10 cellular contexts compared by ENCODE assay signal in the genomic region with DNA sequence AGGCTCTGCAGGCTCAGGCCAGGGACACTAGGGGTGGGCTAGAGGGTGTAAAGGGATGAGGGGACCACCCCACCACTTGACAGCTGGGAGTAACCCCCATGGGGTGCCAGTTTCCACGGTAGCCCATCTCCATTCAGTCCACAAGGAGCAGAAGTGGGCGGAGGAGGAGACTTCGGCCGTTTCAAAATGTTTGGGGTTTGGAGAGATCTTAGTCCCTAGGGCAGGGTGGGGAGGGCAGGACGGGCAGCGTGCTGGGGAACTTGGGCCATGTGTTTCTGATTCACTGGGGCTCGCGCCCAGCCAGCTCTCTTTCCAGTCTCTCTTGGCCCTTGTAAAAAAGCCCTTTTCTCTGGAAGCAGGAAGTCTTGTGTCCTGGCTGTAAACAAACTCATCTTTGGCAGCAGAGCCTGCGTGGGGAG. TPM values are rescaled to one million over a fixed set of nuclear protein-coding genes. Genes with fewer than 3 reads are reported as not detected.
DNase-seq lines count a peak whose midpoint lies in the region; ATAC-seq, FAIRE-seq and TF ChIP-seq lines count a peak whose summit lies in the region.
"Had no signal": no experiment of that assay in that cellular context is flagged by ENCODE, and none has a peak within 500 bp of the region (broad histone marks: within the 10 kb centered on the region; RNA-seq: fewer than 3 reads in every experiment).

No MANE protein-coding gene starts in this region.

- H3K27me3 ChIP-seq in A673 (replicated peaks; ENCODE audit: insufficient read depth, low read depth, low read length, poor library complexity) (no peaks in the 10 kb centered on the region), H1 (replicated peaks in 1 of 4; ENCODE audit: control insufficient read depth in 3 of 4, extremely low read depth in 1 of 4, insufficient read depth in 3 of 4, low read length in 3 of 4) (no peaks in the 10 kb centered on the region; a peak in 1 of 7 replicates), mucosa of rectum (ENCODE audit: control insufficient read depth in 2 of 2, insufficient read depth in 2 of 2, low read length in 2 of 2) (no peaks in the 10 kb centered on the region)

- H3K56ac ChIP-seq in H1 (replicated peaks; ENCODE audit: insufficient read length, low read depth, low read length): no peak overlapping the region

- no peak overlapping the region for H2AFZ ChIP-seq in H1 (ENCODE audit: low read length)

- no peak overlapping the region for H3K4me3 ChIP-seq in A673 (ENCODE audit: low read depth, low read length, poor library complexity, severe bottlenecking)
- H3K4me3 ChIP-seq in H1 (ENCODE audit: extremely low read depth in 1 of 4, insufficient read depth in 2 of 4, low read depth in 3 of 4, low read length in 4 of 4): no peak overlapping the region
- no peak overlapping the region for H3K4me3 ChIP-seq in mucosa of rectum (ENCODE audit: low read length in 2 of 2)

- no peaks in the 10 kb centered on the region for H3K23me2 ChIP-seq in H1 (ENCODE audit: low read depth, low read length)

- H2AK5ac ChIP-seq in H1 (ENCODE audit: low read depth, low read length): no peak overlapping the region

- no peak overlapping the region for H4K8ac ChIP-seq in H1 (ENCODE audit: extremely low read depth, insufficient read depth, low read length)

- peaks cover 22% of the 10 kb centered on the region for H3K4me1 ChIP-seq in A673 (ENCODE audit: insufficient read depth, low read length, poor library complexity, severe bottlenecking)
- H3K4me1 ChIP-seq in H1 (replicated peaks in 1 of 4; ENCODE audit: control insufficient read depth in 3 of 4, insufficient read depth in 4 of 4, low read length in 3 of 4): peaks cover 0 to 29% (median 22%) of the 10 kb centered on the region in 4 experiments; a peak in 6 of 7 replicates
- H3K4me1 ChIP-seq in mucosa of rectum (ENCODE audit: control insufficient read depth in 2 of 2, insufficient read depth in 2 of 2, low read length in 2 of 2): peaks cover 44 to 51% of the 10 kb centered on the region in 2 donors

- intact Hi-C loops in A673 (cut with micrococcal nuclease; ENCODE audit: unreplicated experiment): no loop called here

- POLR2A ChIA-PET in A673 (lab: Charles Lee; ENCODE audit: low non-redundant PET) (no interaction called here), H1 (lab: Charles Lee; ENCODE audit: partially characterized antibody) (interaction anchor here (0.7 to 5.1 kb wide), 4 partner anchors 10 to 38 kb away, joined by 3 to 30 read pairs (median 6); a partner anchor contains a TSS)

- peak overlapping the region; percentile 39; the same call in 1 of the 2 replicates for H2BK12ac ChIP-seq in H1 (ENCODE audit: low read depth, low read length)

- DNase-seq in A673 (ENCODE audit: low spot score) (no peak), M059J (ENCODE audit: low read depth) (peak; percentile 86), H1 (ENCODE audit: low read depth in 1 of 2, low spot score in 2 of 2) (no peak), AML-193 (lab: John Stamatoyannopoulos, UW) (no peak), NK-92 (lab: John Stamatoyannopoulos, UW; ENCODE audit: unreplicated experiment) (no peak), NOMO-1 treated with DMSO at 0.1 percent for 48 hours (lab: John Stamatoyannopoulos, UW; ENCODE audit: unreplicated experiment) (no peak)
- DNase-seq: DND-41 had no signal

- no peak for TF ChIP-seq RAD21 in H1 (IDR thresholded peaks at IDR 0.05 in 1 of 2, conservative IDR thresholded peaks at IDR 0.05 in 1 of 2; ENCODE audit: low read depth in 2 of 2, low read length in 2 of 2)

- CTCF ChIA-PET in A673 (lab: Charles Lee): no interaction called here
- CTCF ChIA-PET in H1 (lab: Charles Lee; ENCODE audit: partially characterized antibody): interaction anchor here (0.8 to 4.9 kb wide), 14 partner anchors 7 to 152 kb away, joined by 3 to 41 read pairs (median 8); a partner anchor contains a TSS

- FAIRE-seq in H1 (lab: Jason Lieb, UNC): no peak

- ATAC-seq in GM19455 (IDR thresholded peaks at IDR 0.05; ENCODE audit: unreplicated experiment): no peak

- H3K27ac ChIP-seq in A673 (ENCODE audit: low read depth, low read length, poor library complexity, severe bottlenecking): peak overlapping the region; percentile 34
- no peak overlapping the region for H3K27ac ChIP-seq in H1 (ENCODE audit: low read depth, low read length)
- H3K27ac ChIP-seq in mucosa of rectum (ENCODE audit: low read depth in 2 of 2, low read length in 2 of 2): peak overlapping the region; percentile 73 to 86
- H3K27ac ChIP-seq: KMS-11 had no signal

- H2BK5ac ChIP-seq in H1 (ENCODE audit: low read depth, low read length): no peak overlapping the region

- H3K9me3 ChIP-seq in A673 (ENCODE audit: low read depth, low read length, poor library complexity, severe bottlenecking) (no peaks in the 10 kb centered on the region), H1 (ENCODE audit: insufficient read depth in 2 of 2, low read depth in 1 of 2, low read length in 1 of 2) (no peaks in the 10 kb centered on the region), mucosa of rectum (ENCODE audit: control insufficient read depth in 2 of 2, low read length in 2 of 2) (no peaks in the 10 kb centered on the region)

- TF ChIP-seq CTCF in A673 (conservative IDR thresholded peaks at IDR 0.05; ENCODE audit: low read depth, low read length) (no peak), H1 (IDR thresholded peaks at IDR 0.05; ENCODE audit: control extremely low read depth in 1 of 3, insufficient read depth in 1 of 3, low read depth in 1 of 3, low read length in 3 of 3) (no peak)

- no peaks in the 10 kb centered on the region for H4K20me1 ChIP-seq in H1 (replicated peaks in 1 of 2; ENCODE audit: control insufficient read depth in 1 of 2, insufficient read depth in 2 of 2, low read length in 2 of 2)

- 0 out of 2 replicates have a peak overlapping the region, but pooled peaks have one; percentile 25 for H2BK15ac ChIP-seq in H1 (ENCODE audit: low read length)

- H4K91ac ChIP-seq in H1 (replicated peaks; ENCODE audit: insufficient read length, low read length): peak overlapping the region; percentile 2

- H3K9ac ChIP-seq in H1 (replicated peaks in 1 of 4; ENCODE audit: extremely low read depth in 1 of 4, low read depth in 3 of 4, low read length in 3 of 4) (no peak overlapping the region), mucosa of rectum (ENCODE audit: low read depth in 1 of 2, low read length in 2 of 2) (peak overlapping the region in 1 of 2 donors; percentile 53)
- H3K9ac ChIP-seq: KMS-11 had no signal

- no peaks in the 10 kb centered on the region; the same call in 1 of the 2 replicates for H3K79me1 ChIP-seq in H1 (ENCODE audit: low read depth, low read length)

- TF ChIP-seq EP300 in H1 (IDR thresholded peaks at IDR 0.05; ENCODE audit: borderline replicate concordance in 1 of 2, low read depth in 2 of 2, low read length in 2 of 2): no peak

- 84% methylated on average over 9 of the region's 9 CpGs; no CpG with 5 or more reads in 1 of the 2 experiments for WGBS in H1 (ENCODE audit: extremely low coverage in 1 of 2, insufficient coverage in 1 of 2, insufficient read length in 1 of 2, insufficient replicate concordance in 2 of 2, low coverage in 1 of 2, low lambda C conversion rate in 2 of 2, missing lambda C conversion rate in 1 of 2), 2 experiments

- no peak overlapping the region for H3K4ac ChIP-seq in H1 (replicated peaks; ENCODE audit: insufficient read length, low read depth, low read length)

- H3K18ac ChIP-seq in H1 (ENCODE audit: extremely low read depth, low read length): peak overlapping the region; percentile 60

- no peak overlapping the region for H3K14ac ChIP-seq in H1 (ENCODE audit: insufficient read length)

- no peak overlapping the region for H2BK20ac ChIP-seq in H1 (ENCODE audit: low read length)

- no peak overlapping the region for H4K5ac ChIP-seq in H1 (ENCODE audit: insufficient read length, low read depth, low read length)

- BruUV-seq in A673 (replicated peaks; lab: Mats Ljungman, UMichigan): no TSS peak

- no peaks in the 10 kb centered on the region for H3K79me2 ChIP-seq in H1 (ENCODE audit: control insufficient read depth in 1 of 2, insufficient read depth in 2 of 2, low read length in 2 of 2)

- peak overlapping the region in 1 of 2 experiments; percentile 24; a peak in 1 of 4 replicates for H3K4me2 ChIP-seq in H1 (ENCODE audit: insufficient read depth in 1 of 2, low read depth in 2 of 2, low read length in 2 of 2)
- H3K4me2 ChIP-seq: KMS-11 had no signal

- no peak overlapping the region for H3K23ac ChIP-seq in H1 (ENCODE audit: insufficient read length)

- no peak for TF ChIP-seq POLR2A in H1 (IDR thresholded peaks at IDR 0.05; ENCODE audit: control extremely low read depth in 1 of 2, low read depth in 2 of 2, low read length in 2 of 2)

- H3K36me3 ChIP-seq in A673 (ENCODE audit: insufficient read depth, low read length, poor library complexity, severe bottlenecking) (no peaks in the 10 kb centered on the region), H1 (ENCODE audit: control insufficient read depth in 2 of 4, insufficient read depth in 4 of 4, low read length in 3 of 4) (no peaks in the 10 kb centered on the region), mucosa of rectum (ENCODE audit: control insufficient read depth in 2 of 2, insufficient read depth in 2 of 2, low read length in 2 of 2) (no peaks in the 10 kb centered on the region)

- no peak overlapping the region for H2BK120ac ChIP-seq in H1 (replicated peaks; ENCODE audit: low read depth, low read length)

RNA-seq across cellular contexts. Expression of a gene that starts 8.3 kb away (rescaled TPM):
- total RNA-seq in A673 (2021): 0.56 and 0.61 TPM in 2 replicates
- total RNA-seq in M059J (2014; rRNA removed; shearing (Covaris generic)): 0.62 TPM in 1 of 2 replicates, not detected in the other
- 3.7 and 4.0 TPM in 2 replicates for total RNA-seq in H1 (2021; fragmentation: NEBNext Ultra II Directional; extraction: Animal tissue kit (Norgen Biotek cat#: 25700))
- polyA plus RNA-seq in H1 (2011; rRNA removed): 2.7 and 3.3 TPM in 2 replicates
- polyA plus RNA-seq in H1 (2011; cell fraction: cytosol; rRNA removed): 1.7 TPM
- 1.7 TPM for polyA plus RNA-seq in H1 (2011; cell fraction: nucleus; rRNA removed)
- 1.4 to 3.4 TPM (median 2.9 TPM) in 4 replicates for polyA plus RNA-seq in H1 (2012, experiment 1 of 2)
- 4.0 TPM for polyA plus RNA-seq in H1 (2012, experiment 2 of 2)
- 2.8 TPM for polyA plus RNA-seq in H1 (2013, experiment 1 of 2)
- polyA plus RNA-seq in H1 (2013, experiment 2 of 2): 2.8 TPM
- polyA minus RNA-seq in H1 (2011; rRNA and poly(A)+ RNA removed): 0.19 and 1.4 TPM in 2 replicates
- 0.66 TPM for polyA minus RNA-seq in H1 (2011; cell fraction: cytosol; rRNA and poly(A)+ RNA removed)
- 0.80 TPM for polyA minus RNA-seq in H1 (2011; cell fraction: nucleus; rRNA and poly(A)+ RNA removed)

RNA-seq across cellular contexts. Expression of a gene that starts 10.6 kb away (rescaled TPM):
- total RNA-seq in A673 (2021): not detected in 2 replicates
- total RNA-seq in M059J (2014; rRNA removed; shearing (Covaris generic)): 0.02 and 1.4 TPM in 2 replicates
- total RNA-seq in H1 (2021; fragmentation: NEBNext Ultra II Directional; extraction: Animal tissue kit (Norgen Biotek cat#: 25700)): 1.4 and 2.1 TPM in 2 replicates
- 0.77 and 1.1 TPM in 2 replicates for polyA plus RNA-seq in H1 (2011; rRNA removed)
- 1.4 TPM for polyA plus RNA-seq in H1 (2011; cell fraction: cytosol; rRNA removed)
- 3.1 TPM for polyA plus RNA-seq in H1 (2011; cell fraction: nucleus; rRNA removed)
- 1.1 to 1.6 TPM (median 1.5 TPM) in 4 replicates for polyA plus RNA-seq in H1 (2012, experiment 1 of 2)
- 2.3 TPM for polyA plus RNA-seq in H1 (2012, experiment 2 of 2)
- polyA plus RNA-seq in H1 (2013, experiment 1 of 2): 2.0 TPM
- 1.5 TPM for polyA plus RNA-seq in H1 (2013, experiment 2 of 2)
- polyA minus RNA-seq in H1 (2011; rRNA and poly(A)+ RNA removed): 0.12 and 0.22 TPM in 2 replicates
- polyA minus RNA-seq in H1 (2011; cell fraction: cytosol; rRNA and poly(A)+ RNA removed): not detected
- polyA minus RNA-seq in H1 (2011; cell fraction: nucleus; rRNA and poly(A)+ RNA removed): 3.5 TPM

RNA-seq across cellular contexts. Expression of a gene that starts 28.0 kb away (rescaled TPM):
- 20.4 and 26.5 TPM in 2 replicates for total RNA-seq in A673 (2021)
- total RNA-seq in M059J (2014; rRNA removed; shearing (Covaris generic)): 18.1 and 23.2 TPM in 2 replicates
- 25.9 and 26.2 TPM in 2 replicates for total RNA-seq in H1 (2021; fragmentation: NEBNext Ultra II Directional; extraction: Animal tissue kit (Norgen Biotek cat#: 25700))
- 21.2 and 27.9 TPM in 2 replicates for polyA plus RNA-seq in H1 (2011; rRNA removed)
- polyA plus RNA-seq in H1 (2011; cell fraction: cytosol; rRNA removed): 15.5 TPM
- polyA plus RNA-seq in H1 (2011; cell fraction: nucleus; rRNA removed): 46.6 TPM
- polyA plus RNA-seq in H1 (2012, experiment 1 of 2): 16.4 to 25.4 TPM (median 22.4 TPM) in 4 replicates
- polyA plus RNA-seq in H1 (2012, experiment 2 of 2): 15.6 TPM
- 30.8 TPM for polyA plus RNA-seq in H1 (2013, experiment 1 of 2)
- polyA plus RNA-seq in H1 (2013, experiment 2 of 2): 30.3 TPM
- polyA minus RNA-seq in H1 (2011; rRNA and poly(A)+ RNA removed): 12.5 and 16.5 TPM in 2 replicates
- polyA minus RNA-seq in H1 (2011; cell fraction: cytosol; rRNA and poly(A)+ RNA removed): 16.4 TPM
- polyA minus RNA-seq in H1 (2011; cell fraction: nucleus; rRNA and poly(A)+ RNA removed): 22.9 TPM

RNA-seq across cellular contexts. Expression of a gene that starts 56.4 kb away (rescaled TPM):
- not detected in 2 replicates for total RNA-seq in A673 (2021)
- total RNA-seq in M059J (2014; rRNA removed; shearing (Covaris generic)): 2.1 and 5.9 TPM in 2 replicates
- not detected in 2 replicates for total RNA-seq in H1 (2021; fragmentation: NEBNext Ultra II Directional; extraction: Animal tissue kit (Norgen Biotek cat#: 25700))
- 0.09 TPM in 1 of 2 replicates, not detected in the other for polyA plus RNA-seq in H1 (2011; rRNA removed)
- not detected for polyA plus RNA-seq in H1 (2011; cell fraction: cytosol; rRNA removed)
- polyA plus RNA-seq in H1 (2011; cell fraction: nucleus; rRNA removed): not detected
- not detected in 4 replicates for polyA plus RNA-seq in H1 (2012, experiment 1 of 2)
- polyA plus RNA-seq in H1 (2012, experiment 2 of 2): not detected
- polyA plus RNA-seq in H1 (2013, experiment 1 of 2): not detected
- polyA plus RNA-seq in H1 (2013, experiment 2 of 2): not detected
- polyA minus RNA-seq in H1 (2011; rRNA and poly(A)+ RNA removed): not detected in 2 replicates
- not detected for polyA minus RNA-seq in H1 (2011; cell fraction: cytosol; rRNA and poly(A)+ RNA removed)
- not detected for polyA minus RNA-seq in H1 (2011; cell fraction: nucleus; rRNA and poly(A)+ RNA removed)
